In the genomic region with DNA sequence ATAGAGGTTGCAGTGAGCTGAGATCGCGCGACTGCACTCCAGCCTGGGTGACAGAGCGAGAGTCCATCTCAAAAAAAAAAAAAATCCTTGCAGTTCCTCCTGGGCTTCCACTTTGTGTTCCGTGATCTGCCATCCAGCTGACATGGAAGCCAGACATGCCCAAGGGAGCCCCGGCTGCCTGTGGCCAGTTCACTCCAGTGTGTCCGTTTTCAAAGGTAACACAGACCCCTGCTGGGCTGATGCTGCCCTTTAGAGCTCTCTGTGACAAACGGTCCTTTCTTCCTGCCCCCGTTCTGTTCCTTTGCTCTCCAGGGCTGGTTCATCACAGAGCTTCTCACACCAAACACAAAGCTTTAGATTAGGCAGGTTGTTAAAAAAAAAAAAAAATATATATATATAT, we compare ENCODE assay signal across 30 cellular contexts.
A peak's percentile ranks its signal among the peaks of the same experiment; 100 is the strongest.
DNase-seq lines count a peak whose midpoint lies in the region; ATAC-seq and TF ChIP-seq lines count a peak whose summit lies in the region.
"Had no signal": no experiment of that assay in that cellular context is flagged by ENCODE, and none has a peak within 500 bp of the region (broad histone marks: within the 10 kb centered on the region; RNA-seq: fewer than 3 reads in every experiment).

No MANE protein-coding gene starts in this region.

- H3K4me3 ChIP-seq in AG04450 (ENCODE audit: low read depth, low read length) (no peak overlapping the region), kidney epithelial cell (ENCODE audit: low read depth, low read length) (no peak overlapping the region)
- H3K4me3 ChIP-seq: cardiac muscle cell, left ventricle myocardium inferior, stomach, thyroid gland had no signal

- peak; percentile 13; the same call in 1 of the 2 replicates for TF ChIP-seq CTCF in AG04450 (IDR thresholded peaks at IDR 0.05; ENCODE audit: low read depth, low read length)
- peak; percentile 34 for TF ChIP-seq CTCF in kidney epithelial cell (IDR thresholded peaks at IDR 0.05; ENCODE audit: insufficient read depth, low read length, poor library complexity, severe bottlenecking)

- H3K36me3 ChIP-seq in kidney epithelial cell (ENCODE audit: control insufficient read depth, insufficient read depth, low read length), result no peaks in the 10 kb centered on the region
- H3K36me3 ChIP-seq: cardiac muscle cell, left ventricle myocardium inferior, stomach, thyroid gland had no signal

- no peaks in the 10 kb centered on the region for H3K9me3 ChIP-seq in AG04450 (ENCODE audit: control insufficient read depth, insufficient read depth, low read length)
- H3K9me3 ChIP-seq: left ventricle myocardium inferior, stomach, thyroid gland had no signal

- H3K36me3 Mint-ChIP-seq in activated T-cell treated with anti-CD3 and anti-CD28 coated beads, Interleukin-2, amount 50 U/mL, for 72 hours (ENCODE audit: insufficient read depth in 2 of 2), result no peaks in the 10 kb centered on the region
- H3K36me3 Mint-ChIP-seq: activated CD4-positive, alpha-beta memory T cell treated with anti-CD3 and anti-CD28 coated beads for 36 hours; activated naive CD4-positive, alpha-beta T cell treated with anti-CD3 and anti-CD28 coated beads, Interleukin-2, amount 50 U/mL, for 24 hours; immature natural killer cell; naive B cell; T-cell had no signal

- no peaks in the 10 kb centered on the region for H3K4me1 Mint-ChIP-seq in activated T-cell treated with anti-CD3 and anti-CD28 coated beads, Interleukin-2, amount 50 U/mL, for 72 hours (ENCODE audit: low read depth)
- H3K4me1 Mint-ChIP-seq: activated naive CD4-positive, alpha-beta T cell treated with anti-CD3 and anti-CD28 coated beads, Interleukin-2, amount 50 U/mL, for 24 hours; activated T-helper 17 cell treated with anti-CD3 and anti-CD28 coated beads, Interleukin-2, amount 50 U/mL, for 72 hours; B cell; endodermal cell; immature natural killer cell; naive B cell; T-cell had no signal

- no peaks in the 10 kb centered on the region for H3K27me3 Mint-ChIP-seq in activated T-cell treated with anti-CD3 and anti-CD28 coated beads, Interleukin-2, amount 50 U/mL, for 72 hours (ENCODE audit: low read depth)
- H3K27me3 Mint-ChIP-seq: activated CD4-positive, alpha-beta memory T cell treated with anti-CD3 and anti-CD28 coated beads for 36 hours; activated naive CD4-positive, alpha-beta T cell treated with anti-CD3 and anti-CD28 coated beads, Interleukin-2, amount 50 U/mL, for 24 hours; activated T-helper 17 cell treated with anti-CD3 and anti-CD28 coated beads, Interleukin-2, amount 50 U/mL, for 72 hours; B cell; naive B cell had no signal

- ATAC-seq in SK-N-SH treated with all-trans-retinoic acid at 6 μM for 48 hours, result peak; percentile 41; the same call in 1 of the 3 replicates
- ATAC-seq in HG03432 (IDR thresholded peaks at IDR 0.05; ENCODE audit: unreplicated experiment), result no peak
- ATAC-seq in activated T-cell treated with anti-CD3 and anti-CD28 coated beads, Interleukin-2, amount 50 U/mL, for 72 hours (replicated peaks in 1 of 2), result no peak
- ATAC-seq: activated CD4-positive, CD25-positive, alpha-beta regulatory T cell treated with anti-CD3 and anti-CD28 coated beads, Interleukin-2, amount 50 U/mL, for 24 hours; activated T-helper 17 cell treated with anti-CD3 and anti-CD28 coated beads, Interleukin-2, amount 50 U/mL, for 72 hours; Panc1; T-cell had no signal

- CTCF ChIA-PET in AG04450 (lab: Charles Lee), result interaction anchor here (0.5 to 1.5 kb wide), 4 partner anchors 35 to 1807 kb away, joined by 3 to 5 read pairs (median 4); no protein-coding TSS in a partner anchor

- no peak overlapping the region for H3K27ac ChIP-seq in AG04450 (ENCODE audit: low read depth, low read length)
- H3K27ac ChIP-seq: cardiac muscle cell, KMS-11, left ventricle myocardium inferior, stomach had no signal

- no peak overlapping the region for H3K27ac Mint-ChIP-seq in activated T-cell treated with anti-CD3 and anti-CD28 coated beads, Interleukin-2, amount 50 U/mL, for 72 hours
- H3K27ac Mint-ChIP-seq: activated CD4-positive, alpha-beta memory T cell treated with anti-CD3 and anti-CD28 coated beads for 36 hours; activated naive CD4-positive, alpha-beta T cell treated with anti-CD3 and anti-CD28 coated beads, Interleukin-2, amount 50 U/mL, for 24 hours; activated T-helper 17 cell treated with anti-CD3 and anti-CD28 coated beads, Interleukin-2, amount 50 U/mL, for 72 hours; B cell; endodermal cell; immature natural killer cell; naive B cell; T-cell had no signal

- H3K4me3 Mint-ChIP-seq in activated T-cell treated with anti-CD3 and anti-CD28 coated beads, Interleukin-2, amount 50 U/mL, for 72 hours, result no peak overlapping the region
- H3K4me3 Mint-ChIP-seq: activated CD4-positive, alpha-beta memory T cell treated with anti-CD3 and anti-CD28 coated beads for 36 hours; activated naive CD4-positive, alpha-beta T cell treated with anti-CD3 and anti-CD28 coated beads, Interleukin-2, amount 50 U/mL, for 24 hours; activated T-helper 17 cell treated with anti-CD3 and anti-CD28 coated beads, Interleukin-2, amount 50 U/mL, for 72 hours; B cell; endodermal cell; immature natural killer cell; T-cell had no signal

- no peaks in the 10 kb centered on the region for H3K9me3 Mint-ChIP-seq in activated T-cell treated with anti-CD3 and anti-CD28 coated beads, Interleukin-2, amount 50 U/mL, for 72 hours
- H3K9me3 Mint-ChIP-seq: activated CD4-positive, alpha-beta memory T cell treated with anti-CD3 and anti-CD28 coated beads for 36 hours; activated naive CD4-positive, alpha-beta T cell treated with anti-CD3 and anti-CD28 coated beads, Interleukin-2, amount 50 U/mL, for 24 hours; activated T-helper 17 cell treated with anti-CD3 and anti-CD28 coated beads, Interleukin-2, amount 50 U/mL, for 72 hours; endodermal cell; immature natural killer cell; naive B cell; T-cell had no signal

- peaks cover 2% of the 10 kb centered on the region for H3K27me3 ChIP-seq in AG04450 (ENCODE audit: control insufficient read depth, insufficient read depth, low read length)
- H3K27me3 ChIP-seq in kidney epithelial cell (ENCODE audit: control insufficient read depth, insufficient read depth, low read length), result no peaks in the 10 kb centered on the region
- H3K27me3 ChIP-seq: cardiac muscle cell, stomach, thyroid gland had no signal

- DNase-seq in AG04450 (ENCODE audit: low read depth, low spot score) (no peak), HuH-7 (ENCODE audit: low spot score) (peak; percentile 59), kidney epithelial cell (ENCODE audit: low read depth) (no peak), germinal center (ENCODE audit: low spot score) (no peak), NCI-H187 (lab: John Stamatoyannopoulos, UW) (no peak)
- DNase-seq in activated T-cell treated with anti-CD3 and anti-CD28 coated beads, Interleukin-2, amount 50 U/mL, for 72 hours, result no peak
- DNase-seq: activated CD4-positive, alpha-beta memory T cell treated with anti-CD3 and anti-CD28 coated beads for 36 hours; activated CD8-positive, alpha-beta memory T cell treated with anti-CD3 and anti-CD28 coated beads, Interleukin-2, amount 50 U/mL, for 4 hours; cortex of kidney; DMS79 treated with DMSO at 0.1 percent for 48 hours; endodermal cell; H7; hippocampal formation; immature natural killer cell; left ventricle myocardium inferior; naive B cell; NCI-H1417 treated with DMSO at 0.1 percent for 48 hours; NCI-H524 treated with DMSO at 0.1 percent for 48 hours; stomach; T-cell had no signal

- POLR2A ChIA-PET in AG04450 (lab: Yijun Ruan, JAX), result interaction anchor here (0.6 to 0.7 kb wide), 2 partner anchors 84 to 269 kb away, joined by 3 to 5 read pairs; no protein-coding TSS in a partner anchor

TF ChIP-seq in SK-N-SH treated with all-trans-retinoic acid at 6 μM for 48 hours, 23 proteins besides CTCF, POLR2A, EP300 and RAD21 (continues in another document):
- TF ChIP-seq ZFP30 (CRISPR knock-in tag; IDR thresholded peaks at IDR 0.05) (no peak), PPARA (CRISPR knock-in tag; IDR thresholded peaks at IDR 0.05; ENCODE audit: borderline replicate concordance) (no peak), TOX (CRISPR knock-in tag; IDR thresholded peaks at IDR 0.05; ENCODE audit: borderline replicate concordance) (no peak)
- TF ChIP-seq, protein P1, sequence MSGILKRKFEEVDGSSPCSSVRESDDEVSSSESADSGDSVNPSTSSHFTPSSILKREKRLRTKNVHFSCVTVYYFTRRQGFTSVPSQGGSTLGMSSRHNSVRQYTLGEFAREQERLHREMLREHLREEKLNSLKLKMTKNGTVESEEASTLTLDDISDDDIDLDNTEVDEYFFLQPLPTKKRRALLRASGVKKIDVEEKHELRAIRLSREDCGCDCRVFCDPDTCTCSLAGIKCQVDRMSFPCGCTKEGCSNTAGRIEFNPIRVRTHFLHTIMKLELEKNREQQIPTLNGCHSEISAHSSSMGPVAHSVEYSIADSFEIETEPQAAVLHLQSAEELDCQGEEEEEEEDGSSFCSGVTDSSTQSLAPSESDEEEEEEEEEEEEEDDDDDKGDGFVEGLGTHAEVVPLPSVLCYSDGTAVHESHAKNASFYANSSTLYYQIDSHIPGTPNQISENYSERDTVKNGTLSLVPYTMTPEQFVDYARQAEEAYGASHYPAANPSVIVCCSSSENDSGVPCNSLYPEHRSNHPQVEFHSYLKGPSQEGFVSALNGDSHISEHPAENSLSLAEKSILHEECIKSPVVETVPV (CRISPR knock-in tag; IDR thresholded peaks at IDR 0.05), result no peak
- TF ChIP-seq, protein P2, sequence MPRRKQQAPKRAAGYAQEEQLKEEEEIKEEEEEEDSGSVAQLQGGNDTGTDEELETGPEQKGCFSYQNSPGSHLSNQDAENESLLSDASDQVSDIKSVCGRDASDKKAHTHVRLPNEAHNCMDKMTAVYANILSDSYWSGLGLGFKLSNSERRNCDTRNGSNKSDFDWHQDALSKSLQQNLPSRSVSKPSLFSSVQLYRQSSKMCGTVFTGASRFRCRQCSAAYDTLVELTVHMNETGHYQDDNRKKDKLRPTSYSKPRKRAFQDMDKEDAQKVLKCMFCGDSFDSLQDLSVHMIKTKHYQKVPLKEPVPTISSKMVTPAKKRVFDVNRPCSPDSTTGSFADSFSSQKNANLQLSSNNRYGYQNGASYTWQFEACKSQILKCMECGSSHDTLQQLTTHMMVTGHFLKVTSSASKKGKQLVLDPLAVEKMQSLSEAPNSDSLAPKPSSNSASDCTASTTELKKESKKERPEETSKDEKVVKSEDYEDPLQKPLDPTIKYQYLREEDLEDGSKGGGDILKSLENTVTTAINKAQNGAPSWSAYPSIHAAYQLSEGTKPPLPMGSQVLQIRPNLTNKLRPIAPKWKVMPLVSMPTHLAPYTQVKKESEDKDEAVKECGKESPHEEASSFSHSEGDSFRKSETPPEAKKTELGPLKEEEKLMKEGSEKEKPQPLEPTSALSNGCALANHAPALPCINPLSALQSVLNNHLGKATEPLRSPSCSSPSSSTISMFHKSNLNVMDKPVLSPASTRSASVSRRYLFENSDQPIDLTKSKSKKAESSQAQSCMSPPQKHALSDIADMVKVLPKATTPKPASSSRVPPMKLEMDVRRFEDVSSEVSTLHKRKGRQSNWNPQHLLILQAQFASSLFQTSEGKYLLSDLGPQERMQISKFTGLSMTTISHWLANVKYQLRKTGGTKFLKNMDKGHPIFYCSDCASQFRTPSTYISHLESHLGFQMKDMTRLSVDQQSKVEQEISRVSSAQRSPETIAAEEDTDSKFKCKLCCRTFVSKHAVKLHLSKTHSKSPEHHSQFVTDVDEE (CRISPR knock-in tag; IDR thresholded peaks at IDR 0.05), result no peak
